Comparison of ENCODE assay signal across 14 cellular contexts in genomic region chr5:40376566-40376965, GRCh38.
DNase-seq lines count a peak whose midpoint lies in the region; ATAC-seq, FAIRE-seq and TF ChIP-seq lines count a peak whose summit lies in the region.
"Had no signal": no experiment of that assay in that cellular context is flagged by ENCODE, and none has a peak within 500 bp of the region (broad histone marks: within the 10 kb centered on the region; RNA-seq: fewer than 3 reads in every experiment).

No MANE protein-coding gene starts in this region.

- ATAC-seq in GM19351 (IDR thresholded peaks at IDR 0.05; ENCODE audit: unreplicated experiment) (peak; percentile 78), HG02623 (IDR thresholded peaks at IDR 0.05; ENCODE audit: unreplicated experiment) (peak; percentile 61), HG03442 (IDR thresholded peaks at IDR 0.05; ENCODE audit: unreplicated experiment) (peak; percentile 67), left lung (no peak)
- ATAC-seq: activated T-cell treated with anti-CD3 and anti-CD28 coated beads, Interleukin-2, amount 50 U/mL, for 4 hours; heart right ventricle had no signal

- H3K4me1 ChIP-seq in left lung = peaks cover 0 to 16% of the 10 kb centered on the region in 2 donors
- H3K4me1 ChIP-seq in small intestine (ENCODE audit: control insufficient read depth in 2 of 2, insufficient read depth in 1 of 2, low read depth in 1 of 2, low read length in 1 of 2) = peaks cover 0 to 2% of the 10 kb centered on the region in 2 donors
- H3K4me1 ChIP-seq: Caco-2 had no signal

- H3K9me3 ChIP-seq in left lung (no peaks in the 10 kb centered on the region), small intestine (ENCODE audit: control insufficient read depth, low read depth) (no peaks in the 10 kb centered on the region)
- H3K9me3 ChIP-seq: Caco-2 had no signal

- 85 to 100% (median 95%) methylated on average over 1 of the region's 1 CpG for WGBS in small intestine, 3 donors

- H3K27me3 ChIP-seq in left lung (no peaks in the 10 kb centered on the region), small intestine (ENCODE audit: control insufficient read depth in 2 of 2, insufficient read depth in 2 of 2, low read length in 2 of 2) (no peaks in the 10 kb centered on the region)
- H3K27me3 ChIP-seq: heart right ventricle, MG63 had no signal

- intact Hi-C loops in left lung (cut with DNase I) = no loop called here

- DNase-seq in left lung (no peak), OCI-M2 (lab: John Stamatoyannopoulos, UW; ENCODE audit: unreplicated experiment) (no peak), small intestine (no peak), HT-29 (ENCODE audit: low spot score) (no peak)
- DNase-seq: activated T-cell treated with anti-CD3 and anti-CD28 coated beads, Interleukin-2, amount 50 U/mL, for 4 hours; Caco-2; heart right ventricle; MG63; NCI-H226; Right ventricle myocardium superior; stimulated activated naive CD4-positive, alpha-beta T cell had no signal

- H3K36me3 ChIP-seq in left lung (no peaks in the 10 kb centered on the region), small intestine (ENCODE audit: control insufficient read depth in 2 of 2, insufficient read depth in 2 of 2, low read length in 2 of 2) (no peaks in the 10 kb centered on the region)
- H3K36me3 ChIP-seq: heart right ventricle, MG63 had no signal

- H3K27ac ChIP-seq in left lung (no peak overlapping the region), small intestine (ENCODE audit: low read depth in 1 of 2, low read length in 1 of 2) (no peak overlapping the region)
- H3K27ac ChIP-seq: heart right ventricle had no signal

- H3K4me3 ChIP-seq in left lung = no peak overlapping the region
- H3K4me3 ChIP-seq in small intestine (ENCODE audit: low read depth in 1 of 2, low read length in 2 of 2) = no peak overlapping the region
- H3K4me3 ChIP-seq: heart right ventricle, MG63 had no signal

- no peak for FAIRE-seq in small intestine (lab: Jason Lieb, UNC)

- TF ChIP-seq CTCF in left lung (IDR thresholded peaks at IDR 0.05) = no peak
